Comparison of ENCODE assay signal across 9 cellular contexts in genomic region chr22:46451741-46452140, GRCh38.
"Had no signal": no experiment of that assay in that cellular context is flagged by ENCODE, and none has a peak within 500 bp of the region (broad histone marks: within the 10 kb centered on the region; RNA-seq: fewer than 3 reads in every experiment).

No MANE protein-coding gene starts in this region.

- H3K27ac Mint-ChIP-seq: activated CD8-positive, alpha-beta memory T cell treated with anti-CD3 and anti-CD28 coated beads, Interleukin-2, amount 10 ng/mL, durations not matched to agents 7 days and 5 days; activated naive CD8-positive, alpha-beta T cell treated with anti-CD3 and anti-CD28 coated beads for 36 hours; T-helper 1 cell treated with Interleukin-12 subunit alpha and Interleukin-12 subunit beta and Interleukin-4 antibody, amounts not matched to agents 30 μg/mL and 1 μg/mL, for 36 hours had no signal

- ATAC-seq: activated CD4-positive, CD25-positive, alpha-beta regulatory T cell treated with anti-CD3 and anti-CD28 coated beads, Interleukin-2, amount 50 U/mL, for 24 hours; activated CD8-positive, alpha-beta memory T cell treated with anti-CD3 and anti-CD28 coated beads, Interleukin-2, amount 10 ng/mL, durations not matched to agents 7 days and 5 days; activated T-cell treated with anti-CD3 and anti-CD28 coated beads, Interleukin-2, amount 50 U/mL, for 4 hours; gastrocnemius medialis had no signal

- H3K4me3 Mint-ChIP-seq: activated CD8-positive, alpha-beta memory T cell treated with anti-CD3 and anti-CD28 coated beads, Interleukin-2, amount 10 ng/mL, durations not matched to agents 7 days and 5 days; activated naive CD8-positive, alpha-beta T cell treated with anti-CD3 and anti-CD28 coated beads for 36 hours; activated T-cell treated with anti-CD3 and anti-CD28 coated beads, Interleukin-2, amount 50 U/mL, for 4 hours; T-helper 1 cell treated with Interleukin-12 subunit alpha and Interleukin-12 subunit beta and Interleukin-4 antibody, amounts not matched to agents 30 μg/mL and 1 μg/mL, for 36 hours had no signal

- H3K27me3 Mint-ChIP-seq: activated CD8-positive, alpha-beta memory T cell treated with anti-CD3 and anti-CD28 coated beads, Interleukin-2, amount 10 ng/mL, durations not matched to agents 7 days and 5 days; activated naive CD8-positive, alpha-beta T cell treated with anti-CD3 and anti-CD28 coated beads for 36 hours had no signal

- DNase-seq: activated CD8-positive, alpha-beta memory T cell treated with anti-CD3 and anti-CD28 coated beads, Interleukin-2, amount 10 ng/mL, durations not matched to agents 7 days and 5 days; activated gamma-delta T cell treated with Interleukin-2 at 50 U/mL for 16 hours; activated naive CD8-positive, alpha-beta T cell treated with anti-CD3 and anti-CD28 coated beads for 36 hours; activated T-cell treated with anti-CD3 and anti-CD28 coated beads, Interleukin-2, amount 50 U/mL, for 4 hours; dorsolateral prefrontal cortex; gastrocnemius medialis; tibial artery had no signal

- H3K4me1 Mint-ChIP-seq: activated CD8-positive, alpha-beta memory T cell treated with anti-CD3 and anti-CD28 coated beads, Interleukin-2, amount 10 ng/mL, durations not matched to agents 7 days and 5 days; activated naive CD8-positive, alpha-beta T cell treated with anti-CD3 and anti-CD28 coated beads for 36 hours had no signal

- H3K36me3 Mint-ChIP-seq: activated CD8-positive, alpha-beta memory T cell treated with anti-CD3 and anti-CD28 coated beads, Interleukin-2, amount 10 ng/mL, durations not matched to agents 7 days and 5 days; activated naive CD8-positive, alpha-beta T cell treated with anti-CD3 and anti-CD28 coated beads for 36 hours had no signal

- H3K9me3 Mint-ChIP-seq: activated naive CD8-positive, alpha-beta T cell treated with anti-CD3 and anti-CD28 coated beads for 36 hours; activated T-cell treated with anti-CD3 and anti-CD28 coated beads, Interleukin-2, amount 50 U/mL, for 4 hours; T-helper 1 cell treated with Interleukin-12 subunit alpha and Interleukin-12 subunit beta and Interleukin-4 antibody, amounts not matched to agents 30 μg/mL and 1 μg/mL, for 36 hours had no signal
